29 cellular contexts compared by ENCODE assay signal in genomic region chr22:47019012-47019790, GRCh38.
DNase-seq lines count a peak whose midpoint lies in the region; ATAC-seq, FAIRE-seq and TF ChIP-seq lines count a peak whose summit lies in the region.
"Had no signal": no experiment of that assay in that cellular context is flagged by ENCODE, and none has a peak within 500 bp of the region (broad histone marks: within the 10 kb centered on the region; RNA-seq: fewer than 3 reads in every experiment).

No MANE protein-coding gene starts in this region.

- no peaks in the 10 kb centered on the region for H3K36me3 ChIP-seq in astrocyte (ENCODE audit: insufficient read depth, low read length)
- H3K36me3 ChIP-seq in osteoblast (ENCODE audit: insufficient read depth, low read length): peaks cover 3% of the 10 kb centered on the region
- H3K36me3 ChIP-seq in upper lobe of right lung: peaks cover 7% of the 10 kb centered on the region
- H3K36me3 ChIP-seq in GM23338 (ENCODE audit: insufficient read depth): no peaks in the 10 kb centered on the region
- H3K36me3 ChIP-seq: ascending aorta, colonic mucosa, neural progenitor cell, prostate gland had no signal

- FAIRE-seq in astrocyte (lab: Jason Lieb, UNC): no peak
- FAIRE-seq: urothelium cell line had no signal

- CTCF ChIA-PET in activated naive CD4-positive, alpha-beta T cell treated with anti-CD3 and anti-CD28 coated beads for 36 hours (lab: Charles Lee): no interaction called here

- H3K9ac ChIP-seq in astrocyte (ENCODE audit: low read length): no peak overlapping the region
- H3K9ac ChIP-seq: neural progenitor cell had no signal

- H3K27me3 ChIP-seq in astrocyte (ENCODE audit: insufficient read depth, low read length) (no peaks in the 10 kb centered on the region), osteoblast (ENCODE audit: insufficient read depth, low read length) (no peaks in the 10 kb centered on the region), upper lobe of right lung (no peaks in the 10 kb centered on the region), GM23338 (ENCODE audit: insufficient read depth) (no peaks in the 10 kb centered on the region)
- H3K27me3 ChIP-seq: ascending aorta, colonic mucosa, neural progenitor cell had no signal

- H3K9me3 ChIP-seq in astrocyte (ENCODE audit: insufficient read depth, low read depth, low read length) (no peaks in the 10 kb centered on the region), osteoblast (ENCODE audit: low read depth, low read length) (no peaks in the 10 kb centered on the region), upper lobe of right lung (no peaks in the 10 kb centered on the region)
- H3K9me3 ChIP-seq: ascending aorta, colonic mucosa, prostate gland had no signal

- H4K20me1 ChIP-seq in astrocyte (ENCODE audit: insufficient read depth, low read length) (peaks cover 33% of the 10 kb centered on the region), osteoblast (ENCODE audit: insufficient read depth, low read length) (peaks cover 18% of the 10 kb centered on the region), GM23338 (replicated peaks; ENCODE audit: insufficient read depth) (no peaks in the 10 kb centered on the region)

- no peak overlapping the region for H3K27ac ChIP-seq in astrocyte (ENCODE audit: low read depth, low read length)
- no peak overlapping the region for H3K27ac ChIP-seq in osteoblast (ENCODE audit: low read depth, low read length)
- H3K27ac ChIP-seq in upper lobe of right lung: no peak overlapping the region
- H3K27ac ChIP-seq in GM23338 (ENCODE audit: low read depth): no peak overlapping the region
- H3K27ac ChIP-seq: ascending aorta, colonic mucosa, neural progenitor cell, prostate gland had no signal

- no peak for ATAC-seq in activated naive CD4-positive, alpha-beta T cell treated with anti-CD3 and anti-CD28 coated beads, Interleukin-2, amount 50 U/mL, for 72 hours
- ATAC-seq in upper lobe of right lung (no peak), GM23338 (no peak)
- ATAC-seq: CD8-positive, alpha-beta T cell; left colon; Panc1 had no signal

- TF ChIP-seq CTCF in astrocyte (IDR thresholded peaks at IDR 0.05; ENCODE audit: insufficient read depth, low read depth, low read length) (no peak), osteoblast (IDR thresholded peaks at IDR 0.05; ENCODE audit: extremely low read depth, low read depth, low read length) (no peak), upper lobe of right lung (IDR thresholded peaks at IDR 0.05) (no peak), GM23338 (conservative IDR thresholded peaks at IDR 0.05; ENCODE audit: low read depth in 2 of 2) (no peak)

- peaks cover 34% of the 10 kb centered on the region for H3K4me1 Mint-ChIP-seq in activated naive CD4-positive, alpha-beta T cell treated with anti-CD3 and anti-CD28 coated beads for 36 hours (ENCODE audit: low read depth)
- H3K4me1 Mint-ChIP-seq in astrocyte (ENCODE audit: low read depth, unreplicated experiment): peaks cover 18% of the 10 kb centered on the region
- H3K4me1 Mint-ChIP-seq in GM23338: peaks cover 12% of the 10 kb centered on the region; the same call in 2 of the 3 replicates
- H3K4me1 Mint-ChIP-seq: B cell, neural progenitor cell had no signal

- H3K36me3 Mint-ChIP-seq in activated naive CD4-positive, alpha-beta T cell treated with anti-CD3 and anti-CD28 coated beads for 36 hours (ENCODE audit: low read depth): peaks cover 7% of the 10 kb centered on the region
- H3K36me3 Mint-ChIP-seq in activated naive CD4-positive, alpha-beta T cell treated with anti-CD3 and anti-CD28 coated beads, Interleukin-2, amount 50 U/mL, for 72 hours: peaks cover 0 to 24% of the 10 kb centered on the region in 2 donors
- peaks cover 16% of the 10 kb centered on the region for H3K36me3 Mint-ChIP-seq in astrocyte (ENCODE audit: low read depth, unreplicated experiment)
- H3K36me3 Mint-ChIP-seq in GM23338 (ENCODE audit: low read depth): peaks cover 34% of the 10 kb centered on the region

- H3K27ac Mint-ChIP-seq in activated naive CD4-positive, alpha-beta T cell treated with anti-CD3 and anti-CD28 coated beads for 36 hours: peak overlapping the region; percentile 39
- peak overlapping the region in 1 of 2 donors; percentile 21 for H3K27ac Mint-ChIP-seq in activated naive CD4-positive, alpha-beta T cell treated with anti-CD3 and anti-CD28 coated beads, Interleukin-2, amount 50 U/mL, for 72 hours
- H3K27ac Mint-ChIP-seq in astrocyte (ENCODE audit: unreplicated experiment): peak overlapping the region; percentile 98
- no peak overlapping the region for H3K27ac Mint-ChIP-seq in GM23338
- H3K27ac Mint-ChIP-seq: activated naive CD8-positive, alpha-beta T cell; B cell; CD8-positive, alpha-beta T cell; immature natural killer cell; neural progenitor cell had no signal

- H3K4me3 ChIP-seq in astrocyte (ENCODE audit: insufficient read depth, low read depth, low read length) (no peak overlapping the region), osteoblast (ENCODE audit: insufficient read depth, low read length) (no peak overlapping the region), upper lobe of right lung (no peak overlapping the region), GM23338 (no peak overlapping the region)
- H3K4me3 ChIP-seq: ascending aorta, colonic mucosa, neural progenitor cell, prostate gland had no signal

- H3K9me3 Mint-ChIP-seq in activated naive CD4-positive, alpha-beta T cell treated with anti-CD3 and anti-CD28 coated beads for 36 hours: no peaks in the 10 kb centered on the region
- peaks cover 0 to 19% of the 10 kb centered on the region in 2 donors for H3K9me3 Mint-ChIP-seq in activated naive CD4-positive, alpha-beta T cell treated with anti-CD3 and anti-CD28 coated beads, Interleukin-2, amount 50 U/mL, for 72 hours
- H3K9me3 Mint-ChIP-seq in astrocyte (ENCODE audit: unreplicated experiment) (peaks cover 10% of the 10 kb centered on the region), GM23338 (peaks cover 29% of the 10 kb centered on the region)
- H3K9me3 Mint-ChIP-seq: CD8-positive, alpha-beta T cell; immature natural killer cell had no signal

- no peak overlapping the region for H3K4me3 Mint-ChIP-seq in activated naive CD4-positive, alpha-beta T cell treated with anti-CD3 and anti-CD28 coated beads for 36 hours
- H3K4me3 Mint-ChIP-seq in astrocyte (ENCODE audit: unreplicated experiment) (no peak overlapping the region), GM23338 (no peak overlapping the region)
- H3K4me3 Mint-ChIP-seq: activated naive CD8-positive, alpha-beta T cell; B cell; CD8-positive, alpha-beta T cell; immature natural killer cell; neural progenitor cell had no signal

- no peak overlapping the region for H3K4me2 ChIP-seq in astrocyte (ENCODE audit: low read length)
- H3K4me2 ChIP-seq in osteoblast (ENCODE audit: insufficient read depth, low read length): no peak overlapping the region
- no peak overlapping the region for H3K4me2 ChIP-seq in GM23338
- H3K4me2 ChIP-seq: neural progenitor cell had no signal

- H3K27me3 Mint-ChIP-seq in activated naive CD4-positive, alpha-beta T cell treated with anti-CD3 and anti-CD28 coated beads for 36 hours (ENCODE audit: low read depth): no peaks in the 10 kb centered on the region
- H3K27me3 Mint-ChIP-seq in astrocyte (ENCODE audit: low read depth, unreplicated experiment) (no peaks in the 10 kb centered on the region), GM23338 (ENCODE audit: insufficient read depth, low read depth, poor library complexity) (peaks cover 2% of the 10 kb centered on the region)
- H3K27me3 Mint-ChIP-seq: activated naive CD8-positive, alpha-beta T cell; B cell had no signal

- H3K79me2 ChIP-seq in astrocyte (ENCODE audit: insufficient read depth, low read length) (no peaks in the 10 kb centered on the region), osteoblast (ENCODE audit: insufficient read depth, low read length) (no peaks in the 10 kb centered on the region), GM23338 (replicated peaks; ENCODE audit: insufficient read depth) (no peaks in the 10 kb centered on the region)

- H3K4me1 ChIP-seq in astrocyte (ENCODE audit: insufficient read depth, low read length) (no peaks in the 10 kb centered on the region), osteoblast (ENCODE audit: insufficient read depth, low read length) (no peaks in the 10 kb centered on the region), upper lobe of right lung (no peaks in the 10 kb centered on the region), GM23338 (ENCODE audit: insufficient read depth) (no peaks in the 10 kb centered on the region)
- H3K4me1 ChIP-seq: ascending aorta, colonic mucosa, neural progenitor cell, prostate gland had no signal

- no peaks in the 10 kb centered on the region for H3K9me2 ChIP-seq in GM23338 (ENCODE audit: insufficient read depth)

- DNase-seq in activated naive CD4-positive, alpha-beta T cell treated with anti-CD3 and anti-CD28 coated beads for 36 hours: no peak
- DNase-seq in activated naive CD4-positive, alpha-beta T cell treated with anti-CD3 and anti-CD28 coated beads, Interleukin-2, amount 50 U/mL, for 72 hours (ENCODE audit: low spot score in 2 of 2): no peak
- DNase-seq in astrocyte (ENCODE audit: low read depth) (no peak), osteoblast (ENCODE audit: insufficient read length, low spot score, missing footprints) (peak; percentile 14), upper lobe of right lung (peak; percentile 47), NCI-H2081 treated with DMSO at 0.1 percent for 48 hours (lab: John Stamatoyannopoulos, UW) (no peak), GM23338 (ENCODE audit: low spot score) (no peak)
- DNase-seq: ACHN; activated CD4-positive, alpha-beta T cell treated with anti-CD3 and anti-CD28 coated beads for 4 hours; CD8-positive, alpha-beta T cell; colonic mucosa; effector CD8-positive, alpha-beta T cell; GOT3; hypothalamus; immature natural killer cell; left colon; mesendoderm; NCI-H1436 treated with DMSO at 0.1 percent for 48 hours; NCI-H345; NCI-H748 treated with DMSO at 0.1 percent for 48 hours; SHP77 treated with DMSO at 0.1 percent for 48 hours; stimulated activated CD4-positive, alpha-beta T cell treated with anti-CD3 and anti-CD28 coated beads, Interleukin-4, amount 100 ng/mL, for 24 hours had no signal

- H2AFZ ChIP-seq in astrocyte (ENCODE audit: low read depth, low read length): no peak overlapping the region
- H2AFZ ChIP-seq in osteoblast (ENCODE audit: low read length): no peak overlapping the region
- no peak overlapping the region for H2AFZ ChIP-seq in GM23338
- H2AFZ ChIP-seq: neural progenitor cell had no signal

- intact Hi-C loops in activated naive CD4-positive, alpha-beta T cell treated with anti-CD3 and anti-CD28 coated beads for 36 hours (cut with micrococcal nuclease): no loop called here
- intact Hi-C loops in upper lobe of right lung (cut with DNase I): no loop called here

- no peaks in the 10 kb centered on the region for H3F3A ChIP-seq in GM23338 (replicated peaks; ENCODE audit: low read depth)

TF ChIP-seq in GM23338, 12 proteins besides CTCF, POLR2A, EP300 and RAD21 (continues in another document):
- TF ChIP-seq CREB1 (CRISPR knock-in tag; IDR thresholded peaks at IDR 0.05; ENCODE audit: low read depth) (no peak), EZH2 (IDR thresholded peaks at IDR 0.05; ENCODE audit: low read depth, unreplicated experiment) (no peak), EZH2phosphoT487 (IDR thresholded peaks at IDR 0.05; ENCODE audit: unreplicated experiment) (no peak), ZNF114 (CRISPR knock-in tag; IDR thresholded peaks at IDR 0.05) (no peak)

Comparison
In these comparisons a context has a peak if more than half of its experiments do, and no peak if none do; other contexts are left out.
1. DNase-seq: peak in osteoblast (single experiment) and upper lobe of right lung (single experiment); none in activated naive CD4-positive, alpha-beta T cell treated with anti-CD3 and anti-CD28 coated beads for 36 hours (single experiment), activated naive CD4-positive, alpha-beta T cell treated with anti-CD3 and anti-CD28 coated beads, Interleukin-2, amount 50 U/mL, for 72 hours (0 of 2), astrocyte (single experiment), NCI-H2081 treated with DMSO at 0.1 percent for 48 hours (single experiment) and GM23338 (single experiment).